11 cellular contexts compared by ENCODE assay signal in genomic region chr14:91243098-91243483, GRCh38. TPM values are rescaled to one million over a fixed set of nuclear protein-coding genes. Genes with fewer than 3 reads are reported as not detected.
DNase-seq lines count a peak whose midpoint lies in the region; ATAC-seq and FAIRE-seq lines count a peak whose summit lies in the region.
"Had no signal": no experiment of that assay in that cellular context is flagged by ENCODE, and none has a peak within 500 bp of the region (broad histone marks: within the 10 kb centered on the region; RNA-seq: fewer than 3 reads in every experiment).

No MANE protein-coding gene starts in this region.

- intact Hi-C loops in head of caudate nucleus (cut with DNase I) = no loop called here

- no peak for ATAC-seq in activated naive CD8-positive, alpha-beta T cell treated with anti-CD3 and anti-CD28 coated beads, Interleukin-2, amount 50 U/mL, for 24 hours
- ATAC-seq in HG03175 (IDR thresholded peaks at IDR 0.05; ENCODE audit: unreplicated experiment) = no peak
- no peak for ATAC-seq in HG02970 (IDR thresholded peaks at IDR 0.05; ENCODE audit: low FRiP score, unreplicated experiment)

- H3K4me3 Mint-ChIP-seq in IgD-negative memory B cell = peak overlapping the region; percentile 72 to 95 (median 86)
- peak overlapping the region; percentile 78 for H3K4me3 Mint-ChIP-seq in activated naive CD8-positive, alpha-beta T cell treated with anti-CD3 and anti-CD28 coated beads, Interleukin-2, amount 50 U/mL, for 24 hours

- H3K27me3 Mint-ChIP-seq in IgD-negative memory B cell = no peaks in the 10 kb centered on the region
- H3K27me3 Mint-ChIP-seq in activated naive CD8-positive, alpha-beta T cell treated with anti-CD3 and anti-CD28 coated beads, Interleukin-2, amount 50 U/mL, for 24 hours = no peaks in the 10 kb centered on the region

- DNase-seq in GM19239 (ENCODE audit: insufficient read length, low spot score) (no peak), head of caudate nucleus (no peak)
- no peak for DNase-seq in activated naive CD8-positive, alpha-beta T cell treated with anti-CD3 and anti-CD28 coated beads, Interleukin-2, amount 50 U/mL, for 24 hours
- DNase-seq: GF-D8, glutamatergic neuron, OCI-M1, tibial artery had no signal

- H3K9me3 Mint-ChIP-seq in IgD-negative memory B cell = no peaks in the 10 kb centered on the region
- peaks cover 5% of the 10 kb centered on the region for H3K9me3 Mint-ChIP-seq in activated naive CD8-positive, alpha-beta T cell treated with anti-CD3 and anti-CD28 coated beads, Interleukin-2, amount 50 U/mL, for 24 hours

- FAIRE-seq in GM19239 (lab: Jason Lieb, UNC) = peak; percentile 72

- peak overlapping the region; percentile 13 to 41 (median 31) for H3K4me3 ChIP-seq in skin epidermis
- H3K4me3 ChIP-seq: tibial artery had no signal

- H3K27ac ChIP-seq in skin epidermis = peak overlapping the region in 20 of 21 experiments; percentile 34 to 96 (median 82)
- H3K27ac ChIP-seq: tibial artery had no signal

- peaks cover 37 to 56% (median 37%) of the 10 kb centered on the region in 3 donors for H3K4me1 Mint-ChIP-seq in IgD-negative memory B cell
- peaks cover 100% of the 10 kb centered on the region for H3K4me1 Mint-ChIP-seq in activated naive CD8-positive, alpha-beta T cell treated with anti-CD3 and anti-CD28 coated beads, Interleukin-2, amount 50 U/mL, for 24 hours

- peaks cover 5% of the 10 kb centered on the region for H3K36me3 Mint-ChIP-seq in IgD-negative memory B cell
- H3K36me3 Mint-ChIP-seq in activated naive CD8-positive, alpha-beta T cell treated with anti-CD3 and anti-CD28 coated beads, Interleukin-2, amount 50 U/mL, for 24 hours (ENCODE audit: low read depth) = peaks cover 15% of the 10 kb centered on the region

- H3K27ac Mint-ChIP-seq in IgD-negative memory B cell = peak overlapping the region; percentile 84 to 94 (median 85)
- peak overlapping the region; percentile 80 for H3K27ac Mint-ChIP-seq in activated naive CD8-positive, alpha-beta T cell treated with anti-CD3 and anti-CD28 coated beads, Interleukin-2, amount 50 U/mL, for 24 hours

RNA-seq across cellular contexts. Expression of gene GPR68, which starts 1.4 kb away (rescaled TPM):
- polyA plus RNA-seq in IgD-negative memory B cell = 1.6 TPM
